8 cellular contexts compared by ENCODE assay signal in genomic region chr1:215517441-215517891, GRCh38. TPM values are rescaled to one million over a fixed set of nuclear protein-coding genes. Genes with fewer than 3 reads are reported as not detected.
DNase-seq lines count a peak whose midpoint lies in the region; ATAC-seq and TF ChIP-seq lines count a peak whose summit lies in the region.

No MANE protein-coding gene starts in this region.

- intact Hi-C loops in esophagus muscularis mucosa (cut with DNase I) = no loop called here

- H3K4me3 ChIP-seq in choroid plexus epithelial cell (ENCODE audit: low read depth, low read length) (no peak overlapping the region), retinal pigment epithelial cell (ENCODE audit: low read length) (no peak overlapping the region), esophagus muscularis mucosa (no peak overlapping the region)

- H3K9me3 ChIP-seq in esophagus muscularis mucosa = peaks cover 0 to 12% (median 0%) of the 10 kb centered on the region in 4 donors

- no peaks in the 10 kb centered on the region for H3K36me3 ChIP-seq in esophagus muscularis mucosa

- no peak for TF ChIP-seq EP300 in esophagus muscularis mucosa (IDR thresholded peaks at IDR 0.05)

- H3K27me3 ChIP-seq in esophagus muscularis mucosa = no peaks in the 10 kb centered on the region

- no peak overlapping the region for H3K27ac ChIP-seq in esophagus muscularis mucosa (replicated peaks in 1 of 4)

- H3K4me1 ChIP-seq in esophagus muscularis mucosa = no peaks in the 10 kb centered on the region

- 48% methylated on average over 4 of the region's 4 CpGs for WGBS in esophagus muscularis mucosa

- ATAC-seq in GM18867 (IDR thresholded peaks at IDR 0.05; ENCODE audit: unreplicated experiment) = no peak

- TF ChIP-seq CTCF in choroid plexus epithelial cell (conservative IDR thresholded peaks at IDR 0.05; ENCODE audit: low read depth, low read length) = peak; percentile 52
- TF ChIP-seq CTCF in retinal pigment epithelial cell (conservative IDR thresholded peaks at IDR 0.05; ENCODE audit: low read depth, low read length) = peak; percentile 48
- TF ChIP-seq CTCF in esophagus muscularis mucosa (IDR thresholded peaks at IDR 0.05) = no peak

- DNase-seq in NCI-H2171 treated with DMSO at 0.1 percent for 48 hours (lab: John Stamatoyannopoulos, UW) (peak; percentile 21), NCI-H2171 (lab: John Stamatoyannopoulos, UW) (no peak), NCI-H1105 (lab: John Stamatoyannopoulos, UW) (peak; percentile 5), choroid plexus epithelial cell (ENCODE audit: low read depth) (peak; percentile 74), retinal pigment epithelial cell (ENCODE audit: low read depth) (no peak), esophagus muscularis mucosa (ENCODE audit: extremely low spot score) (no peak), GM19240 (ENCODE audit: insufficient read length, low spot score) (no peak)

- no peak for TF ChIP-seq POLR2A in esophagus muscularis mucosa (IDR thresholded peaks at IDR 0.05; ENCODE audit: low read depth)

RNA-seq across cellular contexts. Expression of gene KCTD3, which starts 49.6 kb away (rescaled TPM):
- total RNA-seq in esophagus muscularis mucosa = 10 to 100 TPM; 61.0 to 80.5 (median 65.2) TPM

Comparison
In these comparisons a context has a peak if more than half of its experiments do, and no peak if none do; other contexts are left out.
1. DNase-seq: peak in NCI-H2171 treated with DMSO at 0.1 percent for 48 hours (single experiment), NCI-H1105 (single experiment) and choroid plexus epithelial cell (single experiment); none in NCI-H2171 (single experiment), retinal pigment epithelial cell (single experiment), esophagus muscularis mucosa (single experiment) and GM19240 (single experiment).
2. CTCF ChIP-seq: peak in choroid plexus epithelial cell (single experiment) and retinal pigment epithelial cell (single experiment); none in esophagus muscularis mucosa (0 of 3).